In genomic region chr15:90074916-90075315, GRCh38 we compare ENCODE assay signal across 15 cellular contexts. TPM values are rescaled to one million over a fixed set of nuclear protein-coding genes. Genes with fewer than 3 reads are reported as not detected.
DNase-seq lines count a peak whose midpoint lies in the region; ATAC-seq and TF ChIP-seq lines count a peak whose summit lies in the region.
"Had no signal": no experiment of that assay in that cellular context is flagged by ENCODE, and none has a peak within 500 bp of the region (broad histone marks: within the 10 kb centered on the region; RNA-seq: fewer than 3 reads in every experiment).

No MANE protein-coding gene starts in this region.

- H3K9me2 ChIP-seq in HCT116 (ENCODE audit: insufficient read depth) (no peaks in the 10 kb centered on the region), GM23248 (ENCODE audit: insufficient read depth) (no peaks in the 10 kb centered on the region)

- in situ Hi-C loops in GM23248 (cut with MboI) = loop anchor here (10.0 to 25.0 kb wide), 2 partner anchors 180 to 313 kb away; partner anchors contain the start of genes AP3S2 and MESP1

- BruUV-seq in HCT116 (replicated peaks; lab: Mats Ljungman, UMichigan) = no TSS peak

- H4K20me1 ChIP-seq in HCT116 (ENCODE audit: insufficient read depth) (no peaks in the 10 kb centered on the region), GM23248 (ENCODE audit: insufficient read depth) (no peaks in the 10 kb centered on the region)

- H3K27ac Mint-ChIP-seq in CD4-positive, alpha-beta T cell = peak overlapping the region; percentile 30

- no peak for TF ChIP-seq RAD21 in HCT116 (IDR thresholded peaks at IDR 0.05; ENCODE audit: low read depth)

- CTCF ChIA-PET in CD4-positive, alpha-beta T cell (lab: Charles Lee) = interaction anchor here (1.0 to 1.8 kb wide), 2 partner anchors 10 to 177 kb away, joined by 3 to 4 read pairs; no protein-coding TSS in a partner anchor
- CTCF ChIA-PET in HCT116 (lab: Charles Lee) = interaction anchor here (0.7 to 3.9 kb wide), 6 partner anchors 8 to 187 kb away, joined by 3 to 29 read pairs (median 4); no protein-coding TSS in a partner anchor

- POLR2A ChIA-PET in CD4-positive, alpha-beta T cell (lab: Charles Lee) = interaction anchor here (0.9 kb wide), 1 partner anchor 181 kb away, joined by 3 read pairs; the partner anchor contains the start of gene AP3S2
- POLR2A ChIA-PET in HCT116 (lab: Charles Lee) = interaction anchor here (1.4 kb wide), 1 partner anchor 11 kb away, joined by 3 read pairs; no protein-coding TSS in a partner anchor

- H3K27me3 Mint-ChIP-seq in CD4-positive, alpha-beta T cell = no peaks in the 10 kb centered on the region

- intact Hi-C loops in CD4-positive, alpha-beta T cell (cut with DNase I, micrococcal nuclease) = loop anchor here (5.0 kb wide), 3 partner anchors 73 to 333 kb away; partner anchors contain the start of gene ZNF710 (in 2 of the 2)
- intact Hi-C loops in HCT116 (cut with micrococcal nuclease) = loop anchor here (5.0 kb wide), 2 partner anchors 73 to 333 kb away; partner anchors contain the start of gene ZNF710

- no peak for DNase-seq in CD4-positive, alpha-beta T cell
- DNase-seq in HCT116 (ENCODE audit: low read depth, low spot score) (no peak), myocyte (ENCODE audit: low read depth) (peak; percentile 22), NCI-H524 treated with DMSO at 0.1 percent for 48 hours (lab: John Stamatoyannopoulos, UW) (no peak), EL (no peak), GM23248 (no peak)
- DNase-seq: activated CD4-positive, alpha-beta T cell treated with anti-CD3 and anti-CD28 coated beads, Interleukin-2, amount 50 U/mL, for 1 hour; DMS79 treated with DMSO at 0.1 percent for 48 hours; MG63; NCI-H2081; T-helper 9 cell; tibial artery had no signal

- no peak overlapping the region for H2AFZ ChIP-seq in HCT116 (ENCODE audit: low read depth, low read length, poor library complexity, severe bottlenecking)
- H2AFZ ChIP-seq in GM23248 = no peak overlapping the region

- H3K4me1 Mint-ChIP-seq in CD4-positive, alpha-beta T cell (ENCODE audit: low read depth) = peaks cover 6% of the 10 kb centered on the region

- no peak for TF ChIP-seq CTCF in CD4-positive, alpha-beta T cell (IDR thresholded peaks at IDR 0.05)
- TF ChIP-seq CTCF in HCT116 (IDR thresholded peaks at IDR 0.05 in 2 of 3, conservative IDR thresholded peaks at IDR 0.05 in 1 of 3; ENCODE audit: borderline replicate concordance in 1 of 3, insufficient read depth in 1 of 3, low read depth in 2 of 3, low read length in 2 of 3) = no peak

- peaks cover 11% of the 10 kb centered on the region for H3F3A ChIP-seq in GM23248 (ENCODE audit: insufficient read depth)

- H3K9me3 Mint-ChIP-seq in CD4-positive, alpha-beta T cell = no peaks in the 10 kb centered on the region

- no peak overlapping the region for H3K27ac ChIP-seq in CD4-positive, alpha-beta T cell (ENCODE audit: low read depth, low read length)
- peak overlapping the region; percentile 46 for H3K27ac ChIP-seq in HCT116 (ENCODE audit: low read depth, low read length)
- H3K27ac ChIP-seq in duodenal mucosa (ENCODE audit: low read depth, low read length) = peak overlapping the region; percentile 39
- H3K27ac ChIP-seq in GM23248 = no peak overlapping the region
- H3K27ac ChIP-seq: tibial artery had no signal

- peaks cover 17 to 22% of the 10 kb centered on the region in 2 experiments for H3K4me1 ChIP-seq in HCT116 (ENCODE audit: control insufficient read depth in 1 of 2, insufficient read depth in 2 of 2, low read length in 2 of 2)
- peaks cover 8 to 10% of the 10 kb centered on the region in 2 donors for H3K4me1 ChIP-seq in duodenal mucosa (ENCODE audit: control insufficient read depth in 1 of 2, insufficient read depth in 2 of 2, low read length in 2 of 2)
- H3K4me1 ChIP-seq in GM23248 (ENCODE audit: insufficient read depth) = no peaks in the 10 kb centered on the region

- H3K36me3 Mint-ChIP-seq in CD4-positive, alpha-beta T cell (ENCODE audit: low read depth) = peaks cover 40% of the 10 kb centered on the region

- RAD21 ChIA-PET in HCT116 (lab: Charles Lee; ENCODE audit: low non-redundant PET in 1 of 2, low total read pairs in 2 of 2, uncharacterized antibody in 2 of 2, unreplicated experiment in 2 of 2) = no interaction called here

- peak overlapping the region; percentile 51 for H3K4me2 ChIP-seq in HCT116 (ENCODE audit: low read length)
- H3K4me2 ChIP-seq in GM23248 (ENCODE audit: unreplicated experiment) = no peak overlapping the region

- H3K9ac ChIP-seq in HCT116 (ENCODE audit: low read length) (no peak overlapping the region), duodenal mucosa (ENCODE audit: low read depth in 1 of 2, low read length in 2 of 2) (no peak overlapping the region), GM23248 (no peak overlapping the region)

- no peaks in the 10 kb centered on the region for H3K79me2 ChIP-seq in HCT116 (ENCODE audit: insufficient read depth, low read length)
- H3K79me2 ChIP-seq in GM23248 (ENCODE audit: insufficient read depth) = peaks cover 10% of the 10 kb centered on the region

- H3K36me3 ChIP-seq in HCT116 (ENCODE audit: control insufficient read depth in 1 of 2, insufficient read depth in 2 of 2, low read length in 2 of 2) (no peaks in the 10 kb centered on the region; a peak in 1 of 4 replicates), duodenal mucosa (ENCODE audit: control insufficient read depth in 1 of 2, insufficient read depth in 2 of 2, low read length in 2 of 2) (peaks cover 21 to 53% of the 10 kb centered on the region in 2 donors), GM23248 (ENCODE audit: low read depth) (peaks cover 5% of the 10 kb centered on the region; the same call in 1 of the 2 replicates)

- 84 to 95% methylated on average over 5 of the region's 5 CpGs for WGBS in GM23248 (ENCODE audit: low coverage in 1 of 2, low lambda C conversion rate in 2 of 2, missing lambda C conversion rate in 2 of 2), 2 experiments

- ATAC-seq in CD4-positive, alpha-beta T cell (ENCODE audit: poor library complexity) = no peak
- ATAC-seq in HCT116 (no peak), HG03469 (IDR thresholded peaks at IDR 0.05; ENCODE audit: unreplicated experiment) (no peak)
- ATAC-seq: Right ventricle myocardium inferior had no signal

- H3K4me3 Mint-ChIP-seq in CD4-positive, alpha-beta T cell = no peak overlapping the region

- H3K27me3 ChIP-seq in CD4-positive, alpha-beta T cell (ENCODE audit: control insufficient read depth, insufficient read depth, low read length) = no peaks in the 10 kb centered on the region
- H3K27me3 ChIP-seq in HCT116 (ENCODE audit: insufficient read depth, low read length) (no peaks in the 10 kb centered on the region), duodenal mucosa (ENCODE audit: control insufficient read depth in 1 of 2, insufficient read depth in 2 of 2, low read length in 2 of 2) (no peaks in the 10 kb centered on the region), GM23248 (replicated peaks; ENCODE audit: insufficient read depth) (no peaks in the 10 kb centered on the region)
- H3K27me3 ChIP-seq: MG63, tibial artery had no signal

- TF ChIP-seq POLR2A in HCT116 (IDR thresholded peaks at IDR 0.05; ENCODE audit: borderline replicate concordance, extremely low read depth, insufficient read depth, insufficient read length) = no peak

- H3K4me3 ChIP-seq in HCT116 (replicated peaks in 1 of 2; ENCODE audit: low read depth in 1 of 2, low read length in 2 of 2) (no peak overlapping the region), duodenal mucosa (ENCODE audit: low read depth in 1 of 2, low read length in 2 of 2) (no peak overlapping the region), GM23248 (no peak overlapping the region)
- H3K4me3 ChIP-seq: MG63, tibial artery had no signal

- H3K9me3 ChIP-seq in CD4-positive, alpha-beta T cell (ENCODE audit: control insufficient read depth, low read length) = no peaks in the 10 kb centered on the region
- no peaks in the 10 kb centered on the region for H3K9me3 ChIP-seq in HCT116 (ENCODE audit: control insufficient read depth in 1 of 2, insufficient read depth in 1 of 2, low read depth in 1 of 2, low read length in 2 of 2)
- no peaks in the 10 kb centered on the region for H3K9me3 ChIP-seq in duodenal mucosa (ENCODE audit: control insufficient read depth in 1 of 2, low read length in 2 of 2)
- no peaks in the 10 kb centered on the region for H3K9me3 ChIP-seq in GM23248 (ENCODE audit: low read depth)
- H3K9me3 ChIP-seq: MG63, tibial artery had no signal

TF ChIP-seq in HCT116, 20 proteins besides CTCF, POLR2A, EP300 and RAD21:
- no peak for TF ChIP-seq ELF1 (IDR thresholded peaks at IDR 0.05; ENCODE audit: borderline replicate concordance, low read depth)
- TF ChIP-seq SP1 (IDR thresholded peaks at IDR 0.05; ENCODE audit: low read depth) = no peak
- no peak for TF ChIP-seq ZFX (IDR thresholded peaks at IDR 0.05)
- TF ChIP-seq MAX (IDR thresholded peaks at IDR 0.05) = no peak

RNA-seq across cellular contexts. Expression of gene IDH2, which starts 27.4 kb away (rescaled TPM):
- total RNA-seq in CD4-positive, alpha-beta T cell = 10 to 100 TPM; 38.0 to 38.2 TPM
- total RNA-seq in HCT116 (2021; ENCODE audit: unreplicated experiment) (48.1 TPM), myocyte (222 and 295 TPM in 2 replicates)
- 77.3 and 78.9 TPM in 2 replicates for polyA plus RNA-seq in HCT116 (2012)
- 130 TPM for polyA plus RNA-seq in myocyte (2012)
- total RNA-seq in GM23248 (2014; rRNA removed; shearing (Covaris generic)) = 58.3 and 67.7 TPM in 2 replicates
- polyA plus RNA-seq in GM23248 (2016; fragmentation: Nextera tagmentation; extraction: Ambion mirVana) = 104 and 109 TPM in 2 replicates

Comparison
In these comparisons a context has a peak if more than half of its experiments do, and no peak if none do; other contexts are left out.
1. H3K27ac ChIP-seq: peak in HCT116 (single experiment) and duodenal mucosa (single experiment); none in CD4-positive, alpha-beta T cell (single experiment) and GM23248 (single experiment).